Comparison of ENCODE assay signal across 2 cellular contexts in the genomic region with DNA sequence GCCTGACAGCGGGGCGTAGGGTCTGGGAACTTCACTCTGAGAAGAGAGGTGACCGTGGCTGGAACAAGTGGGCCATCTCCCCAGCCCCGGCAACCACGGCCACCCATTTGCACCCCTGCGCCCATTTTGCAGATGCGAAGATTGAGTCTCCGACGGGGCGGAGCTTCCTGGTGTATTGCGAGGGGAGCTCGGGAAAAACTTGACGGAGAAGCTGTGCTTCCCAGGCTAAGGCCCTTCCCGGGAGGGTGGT.
TF ChIP-seq lines count a peak whose summit lies in the region.

No MANE protein-coding gene starts in this region.

TF ChIP-seq in H1, 55 proteins besides CTCF, POLR2A, EP300 and RAD21:
- TF ChIP-seq MAFK (IDR thresholded peaks at IDR 0.05; ENCODE audit: low read depth, low read length): no peak
- TF ChIP-seq, protein P1, sequence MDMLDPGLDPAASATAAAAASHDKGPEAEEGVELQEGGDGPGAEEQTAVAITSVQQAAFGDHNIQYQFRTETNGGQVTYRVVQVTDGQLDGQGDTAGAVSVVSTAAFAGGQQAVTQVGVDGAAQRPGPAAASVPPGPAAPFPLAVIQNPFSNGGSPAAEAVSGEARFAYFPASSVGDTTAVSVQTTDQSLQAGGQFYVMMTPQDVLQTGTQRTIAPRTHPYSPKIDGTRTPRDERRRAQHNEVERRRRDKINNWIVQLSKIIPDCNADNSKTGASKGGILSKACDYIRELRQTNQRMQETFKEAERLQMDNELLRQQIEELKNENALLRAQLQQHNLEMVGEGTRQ (IDR thresholded peaks at IDR 0.05; ENCODE audit: low read length): no peak
- TF ChIP-seq KDM4A (IDR thresholded peaks at IDR 0.05; ENCODE audit: low read depth, low read length, severe bottlenecking): peak; percentile 63
- no peak for TF ChIP-seq E2F6 (IDR thresholded peaks at IDR 0.05)
- TF ChIP-seq HDAC2 (IDR thresholded peaks at IDR 0.05; ENCODE audit: borderline replicate concordance in 1 of 2, low read depth in 2 of 2, low read length in 2 of 2): peak in 1 of 2 experiments; percentile 100; a peak in 2 of 4 replicates
- no peak for TF ChIP-seq CHD2 (IDR thresholded peaks at IDR 0.05; ENCODE audit: low read length)
- no peak for TF ChIP-seq FOSL1 (IDR thresholded peaks at IDR 0.05; ENCODE audit: insufficient read depth, low read depth, low read length)
- no peak for TF ChIP-seq EZH2 (IDR thresholded peaks at IDR 0.05; ENCODE audit: low read depth, low read length, severe bottlenecking)
- peak; percentile 100 for TF ChIP-seq KDM1A (IDR thresholded peaks at IDR 0.05; ENCODE audit: borderline replicate concordance, low read length)
- TF ChIP-seq BACH1 (IDR thresholded peaks at IDR 0.05; ENCODE audit: low read length): no peak

TF ChIP-seq in HEK293T, 16 proteins besides CTCF, POLR2A, EP300 and RAD21:
- TF ChIP-seq ZNF384 (IDR thresholded peaks at IDR 0.05): no peak
- TF ChIP-seq NFRKB (IDR thresholded peaks at IDR 0.05): no peak
- no peak for TF ChIP-seq CTBP1 (IDR thresholded peaks at IDR 0.05; ENCODE audit: borderline replicate concordance)
- TF ChIP-seq SUZ12 (IDR thresholded peaks at IDR 0.05): no peak
- TF ChIP-seq FOXA1 (IDR thresholded peaks at IDR 0.05): no peak
